In the genomic region with DNA sequence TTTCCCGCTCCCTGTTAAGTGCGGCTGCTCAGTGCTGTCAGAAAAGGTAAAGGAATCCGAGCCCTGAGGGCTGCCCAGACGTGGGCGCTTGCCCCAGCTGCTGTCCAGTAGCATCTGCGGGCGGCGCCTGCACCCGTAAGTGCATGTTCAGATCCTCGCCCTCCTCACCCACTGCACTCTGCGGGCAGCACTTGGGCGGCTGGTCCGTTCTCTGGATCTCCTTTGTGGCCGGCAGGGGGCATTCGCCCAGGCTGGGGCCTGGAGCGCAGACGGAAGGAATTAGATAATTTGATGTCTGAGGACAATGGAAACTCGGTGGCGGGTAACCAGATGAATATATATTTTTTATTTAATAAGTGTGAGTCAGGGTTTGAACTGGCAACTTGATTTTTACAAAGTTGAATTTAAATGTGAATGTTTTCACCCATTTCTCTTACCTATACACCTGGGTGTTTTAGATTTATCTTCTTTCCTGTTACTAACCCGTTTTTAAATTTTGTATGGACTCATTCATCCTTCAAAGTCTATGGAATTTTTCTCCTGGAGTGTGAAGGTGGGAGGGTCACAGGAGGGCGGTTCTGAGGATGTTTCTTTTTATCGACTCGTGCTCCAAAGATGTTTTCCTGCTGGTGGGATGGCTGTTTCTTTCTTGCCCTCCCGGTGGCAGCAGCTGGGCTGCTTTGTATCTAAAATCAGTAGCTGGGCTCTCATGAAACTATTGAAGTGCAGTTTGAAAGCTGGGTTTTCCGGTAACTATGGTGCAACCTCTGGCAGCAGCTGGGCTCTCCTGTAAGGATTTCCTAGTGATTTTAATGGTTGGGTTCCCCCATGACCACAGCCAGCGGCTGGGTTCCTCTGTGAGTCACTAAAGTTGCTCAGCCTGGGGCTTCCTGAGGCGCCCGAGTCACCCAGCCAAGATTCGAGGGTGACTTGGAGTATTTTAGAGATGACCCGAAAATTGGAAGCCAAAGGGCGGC, we compare ENCODE assay signal across 8 cellular contexts.
A peak's percentile ranks its signal among the peaks of the same experiment; 100 is the strongest.
DNase-seq lines count a peak whose midpoint lies in the region; ATAC-seq, FAIRE-seq and TF ChIP-seq lines count a peak whose summit lies in the region.
"Not testable (repeated sequence)": the region's sequence is repeated elsewhere in the genome, so short reads cannot be mapped to it uniquely, and the experiment has no call there.

No MANE protein-coding gene starts in this region.

- BruUV-seq in endothelial cell of umbilical vein (replicated peaks; lab: Mats Ljungman, UMichigan): not testable (repeated sequence)

- TF ChIP-seq POLR2A in endothelial cell of umbilical vein (IDR thresholded peaks at IDR 0.05; ENCODE audit: low read depth, low read length); upper lobe of left lung (IDR thresholded peaks at IDR 0.05): not testable (repeated sequence)

- peak overlapping the region in 2 of 3 donors; percentile 35 to 83 for H3K27ac Mint-ChIP-seq in IgD-negative memory B cell

- H3K27me3 Mint-ChIP-seq in IgD-negative memory B cell: not testable (repeated sequence)

- H3K36me3 Mint-ChIP-seq in IgD-negative memory B cell: not testable (repeated sequence)

- H3K9me3 ChIP-seq in endothelial cell of umbilical vein (replicated peaks; ENCODE audit: control insufficient read depth, insufficient read depth, low read length); pancreas; upper lobe of left lung: not testable (repeated sequence)

- H3K4me3 Mint-ChIP-seq in IgD-negative memory B cell: peak overlapping the region in 1 of 4 donors; percentile 58

- WGBS in pancreas, 2 donors: 81 to 82% methylated on average over 31 of the region's 31 CpGs
- 59 to 62% methylated on average over 28 to 31 of the region's 31 CpGs for WGBS in upper lobe of left lung, 2 donors

- not testable (repeated sequence) for H3K4me1 ChIP-seq in endothelial cell of umbilical vein (ENCODE audit: control insufficient read depth, extremely low read depth, insufficient read depth, low read length); pancreas
- H3K4me1 ChIP-seq in upper lobe of left lung: peaks cover 3 to 14% (median 11%) of the 10 kb centered on the region in 4 donors

- not testable (repeated sequence) for H3K9me3 Mint-ChIP-seq in IgD-negative memory B cell

- POLR2A ChIA-PET in endothelial cell of umbilical vein (lab: Charles Lee): not testable (repeated sequence)

- H3K9ac ChIP-seq in endothelial cell of umbilical vein (replicated peaks; ENCODE audit: extremely low read depth, insufficient read depth, low read length): not testable (repeated sequence)

- not testable (repeated sequence) for H3K4me3 ChIP-seq in endothelial cell of umbilical vein (replicated peaks in 1 of 3; ENCODE audit: insufficient read depth in 1 of 3, low read depth in 1 of 3, low read length in 3 of 3); pancreas; upper lobe of left lung

- dilution Hi-C loops in endothelial cell of umbilical vein (cut with MboI; ENCODE audit: extremely low pct_ligation_motif_present, low sequenced_read_pairs): not testable (repeated sequence)

- DNase-seq in DMS79 treated with DMSO at 0.1 percent for 48 hours (lab: John Stamatoyannopoulos, UW) (peak; percentile 27), RPMI8226 (peak; percentile 6), endothelial cell of umbilical vein (ENCODE audit: low read depth, low spot score) (peak; percentile 50), iris pigment epithelial cell (ENCODE audit: low read depth) (peak; percentile 65), pancreas (peak in 1 of 6 donors; percentile 53), upper lobe of left lung (peak in 1 of 2 donors; percentile 81)
- DNase-seq in activated naive CD4-positive, alpha-beta T cell treated with Interleukin-2 at 50 U/mL for 16 hours: peak; percentile 57

- H3K27ac ChIP-seq in endothelial cell of umbilical vein (ENCODE audit: insufficient read depth, low read depth, low read length): peak overlapping the region; percentile 65
- H3K27ac ChIP-seq in pancreas, upper lobe of left lung: not testable (repeated sequence)

- H3K4me2 ChIP-seq in endothelial cell of umbilical vein (ENCODE audit: insufficient read depth, low read length): peak overlapping the region; percentile 55

- ATAC-seq in pancreas: peak in 3 of 4 donors; percentile 37 to 66 (median 59)
- ATAC-seq in upper lobe of left lung (ENCODE audit: low FRiP score in 2 of 2): peak; percentile 23 to 84

- peaks cover 0 to 13% (median 5%) of the 10 kb centered on the region in 3 donors for H3K4me1 Mint-ChIP-seq in IgD-negative memory B cell

- TF ChIP-seq CTCF in endothelial cell of umbilical vein (IDR thresholded peaks at IDR 0.05; ENCODE audit: extremely low read depth in 1 of 2, insufficient read depth in 1 of 2, low read depth in 1 of 2, low read length in 2 of 2) (peak; percentile 62 to 71), upper lobe of left lung (IDR thresholded peaks at IDR 0.05) (peak in 3 of 6 experiments; percentile 27 to 31 (median 28))
- not testable (repeated sequence) for TF ChIP-seq CTCF in pancreas (IDR thresholded peaks at IDR 0.05)

- CTCF ChIA-PET in endothelial cell of umbilical vein (lab: Charles Lee): interaction anchor here (0.6 to 1.9 kb wide), 4 partner anchors 411 to 538 kb away, joined by 3 to 5 read pairs (median 4); no protein-coding TSS in a partner anchor

- not testable (repeated sequence) for H4K20me1 ChIP-seq in endothelial cell of umbilical vein (replicated peaks; ENCODE audit: control insufficient read depth, extremely low read depth, insufficient read depth, low read length)

- not testable (repeated sequence) for H2AFZ ChIP-seq in endothelial cell of umbilical vein (ENCODE audit: low read depth, low read length)

- not testable (repeated sequence) for TF ChIP-seq EP300 in upper lobe of left lung (IDR thresholded peaks at IDR 0.05)

- H3K9me1 ChIP-seq in endothelial cell of umbilical vein (replicated peaks; ENCODE audit: control insufficient read depth, extremely low read depth, insufficient read depth, low read length): not testable (repeated sequence)

- peak; percentile 91 for FAIRE-seq in endothelial cell of umbilical vein (lab: Jason Lieb, UNC)
- not testable (repeated sequence) for FAIRE-seq in pancreas (lab: Jason Lieb, UNC)

- H3K79me2 ChIP-seq in endothelial cell of umbilical vein (ENCODE audit: control insufficient read depth, insufficient read depth, low read length): not testable (repeated sequence)

- intact Hi-C loops in endothelial cell of umbilical vein (cut with micrococcal nuclease): loop anchor here (5.0 to 10.0 kb wide), 2 partner anchors 67 to 410 kb away; no protein-coding TSS in a partner anchor
- intact Hi-C loops in pancreas (cut with DNase I): not testable (repeated sequence)

- H3K36me3 ChIP-seq in endothelial cell of umbilical vein (ENCODE audit: control insufficient read depth in 2 of 2, extremely low read depth in 1 of 2, insufficient read depth in 2 of 2, low read length in 2 of 2); pancreas: not testable (repeated sequence)
- peaks cover 5 to 33% (median 20%) of the 10 kb centered on the region in 4 donors for H3K36me3 ChIP-seq in upper lobe of left lung

- H3K27me3 ChIP-seq in endothelial cell of umbilical vein (ENCODE audit: control insufficient read depth in 2 of 2, insufficient read depth in 2 of 2, low read length in 2 of 2); pancreas; upper lobe of left lung: not testable (repeated sequence)
